Comparison of ENCODE assay signal across 1 cellular context in the genomic region with DNA sequence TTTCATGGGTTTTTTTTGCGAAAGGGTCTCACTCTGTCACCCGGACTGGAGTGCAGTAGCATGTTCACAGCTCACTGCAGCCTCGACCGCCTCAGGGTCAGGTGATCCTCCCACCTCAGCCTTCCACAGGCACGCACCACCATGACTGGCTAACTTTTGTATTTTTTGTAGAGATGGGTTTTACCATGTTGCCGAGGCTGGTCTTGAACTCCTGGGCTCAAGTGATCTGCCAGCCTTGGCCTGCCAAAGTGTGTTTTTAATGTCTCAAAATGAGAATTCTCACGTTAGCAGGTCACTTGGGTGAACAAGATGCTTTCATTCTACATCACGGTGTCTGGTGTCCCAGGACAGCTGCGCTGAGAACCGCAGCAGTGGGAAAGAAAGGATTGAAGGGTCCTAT.
TF ChIP-seq lines count a peak whose summit lies in the region.

No MANE protein-coding gene starts in this region.

TF ChIP-seq in SK-N-SH, 30 proteins besides CTCF, POLR2A, EP300 and RAD21:
- TF ChIP-seq, protein P1, sequence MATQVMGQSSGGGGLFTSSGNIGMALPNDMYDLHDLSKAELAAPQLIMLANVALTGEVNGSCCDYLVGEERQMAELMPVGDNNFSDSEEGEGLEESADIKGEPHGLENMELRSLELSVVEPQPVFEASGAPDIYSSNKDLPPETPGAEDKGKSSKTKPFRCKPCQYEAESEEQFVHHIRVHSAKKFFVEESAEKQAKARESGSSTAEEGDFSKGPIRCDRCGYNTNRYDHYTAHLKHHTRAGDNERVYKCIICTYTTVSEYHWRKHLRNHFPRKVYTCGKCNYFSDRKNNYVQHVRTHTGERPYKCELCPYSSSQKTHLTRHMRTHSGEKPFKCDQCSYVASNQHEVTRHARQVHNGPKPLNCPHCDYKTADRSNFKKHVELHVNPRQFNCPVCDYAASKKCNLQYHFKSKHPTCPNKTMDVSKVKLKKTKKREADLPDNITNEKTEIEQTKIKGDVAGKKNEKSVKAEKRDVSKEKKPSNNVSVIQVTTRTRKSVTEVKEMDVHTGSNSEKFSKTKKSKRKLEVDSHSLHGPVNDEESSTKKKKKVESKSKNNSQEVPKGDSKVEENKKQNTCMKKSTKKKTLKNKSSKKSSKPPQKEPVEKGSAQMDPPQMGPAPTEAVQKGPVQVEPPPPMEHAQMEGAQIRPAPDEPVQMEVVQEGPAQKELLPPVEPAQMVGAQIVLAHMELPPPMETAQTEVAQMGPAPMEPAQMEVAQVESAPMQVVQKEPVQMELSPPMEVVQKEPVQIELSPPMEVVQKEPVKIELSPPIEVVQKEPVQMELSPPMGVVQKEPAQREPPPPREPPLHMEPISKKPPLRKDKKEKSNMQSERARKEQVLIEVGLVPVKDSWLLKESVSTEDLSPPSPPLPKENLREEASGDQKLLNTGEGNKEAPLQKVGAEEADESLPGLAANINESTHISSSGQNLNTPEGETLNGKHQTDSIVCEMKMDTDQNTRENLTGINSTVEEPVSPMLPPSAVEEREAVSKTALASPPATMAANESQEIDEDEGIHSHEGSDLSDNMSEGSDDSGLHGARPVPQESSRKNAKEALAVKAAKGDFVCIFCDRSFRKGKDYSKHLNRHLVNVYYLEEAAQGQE (IDR thresholded peaks at IDR 0.05; ENCODE audit: low read depth, low read length), result no peak
- TF ChIP-seq FOXM1 (IDR thresholded peaks at IDR 0.05; ENCODE audit: low read depth) (no peak), MEF2A (IDR thresholded peaks at IDR 0.05; ENCODE audit: borderline replicate concordance, low read depth) (no peak), YY1 (IDR thresholded peaks at IDR 0.05; ENCODE audit: low read depth) (no peak), TEAD4 (IDR thresholded peaks at IDR 0.05; ENCODE audit: borderline replicate concordance, insufficient read depth) (no peak), CHD2 (IDR thresholded peaks at IDR 0.05; ENCODE audit: low read length, partially characterized antibody) (no peak), FOXJ3 (CRISPR knock-in tag; IDR thresholded peaks at IDR 0.05) (no peak), MXI1 (IDR thresholded peaks at IDR 0.05; ENCODE audit: low read depth, low read length) (no peak), TAF1 (IDR thresholded peaks at IDR 0.05; ENCODE audit: borderline replicate concordance, low read depth, low read length) (no peak), EZH2phosphoT487 (IDR thresholded peaks at IDR 0.05; ENCODE audit: borderline replicate concordance, low read depth) (no peak), ELF1 (IDR thresholded peaks at IDR 0.05) (no peak), SIN3A (IDR thresholded peaks at IDR 0.05; ENCODE audit: borderline replicate concordance, low read depth, low read length) (no peak), POLR2AphosphoS5 (IDR thresholded peaks at IDR 0.05; ENCODE audit: low read depth, low read length) (no peak)
- TF ChIP-seq, protein P2, sequence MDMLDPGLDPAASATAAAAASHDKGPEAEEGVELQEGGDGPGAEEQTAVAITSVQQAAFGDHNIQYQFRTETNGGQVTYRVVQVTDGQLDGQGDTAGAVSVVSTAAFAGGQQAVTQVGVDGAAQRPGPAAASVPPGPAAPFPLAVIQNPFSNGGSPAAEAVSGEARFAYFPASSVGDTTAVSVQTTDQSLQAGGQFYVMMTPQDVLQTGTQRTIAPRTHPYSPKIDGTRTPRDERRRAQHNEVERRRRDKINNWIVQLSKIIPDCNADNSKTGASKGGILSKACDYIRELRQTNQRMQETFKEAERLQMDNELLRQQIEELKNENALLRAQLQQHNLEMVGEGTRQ (IDR thresholded peaks at IDR 0.05; ENCODE audit: borderline replicate concordance, low read depth, low read length), result no peak
- TF ChIP-seq, protein P3, sequence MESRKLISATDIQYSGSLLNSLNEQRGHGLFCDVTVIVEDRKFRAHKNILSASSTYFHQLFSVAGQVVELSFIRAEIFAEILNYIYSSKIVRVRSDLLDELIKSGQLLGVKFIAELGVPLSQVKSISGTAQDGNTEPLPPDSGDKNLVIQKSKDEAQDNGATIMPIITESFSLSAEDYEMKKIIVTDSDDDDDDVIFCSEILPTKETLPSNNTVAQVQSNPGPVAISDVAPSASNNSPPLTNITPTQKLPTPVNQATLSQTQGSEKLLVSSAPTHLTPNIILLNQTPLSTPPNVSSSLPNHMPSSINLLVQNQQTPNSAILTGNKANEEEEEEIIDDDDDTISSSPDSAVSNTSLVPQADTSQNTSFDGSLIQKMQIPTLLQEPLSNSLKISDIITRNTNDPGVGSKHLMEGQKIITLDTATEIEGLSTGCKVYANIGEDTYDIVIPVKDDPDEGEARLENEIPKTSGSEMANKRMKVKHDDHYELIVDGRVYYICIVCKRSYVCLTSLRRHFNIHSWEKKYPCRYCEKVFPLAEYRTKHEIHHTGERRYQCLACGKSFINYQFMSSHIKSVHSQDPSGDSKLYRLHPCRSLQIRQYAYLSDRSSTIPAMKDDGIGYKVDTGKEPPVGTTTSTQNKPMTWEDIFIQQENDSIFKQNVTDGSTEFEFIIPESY (IDR thresholded peaks at IDR 0.05; ENCODE audit: borderline replicate concordance, low read depth), result no peak
TF ChIP-seq in SK-N-SH: peak in this region for 0.
